Comparison of ENCODE assay signal across 13 cellular contexts in the genomic region with DNA sequence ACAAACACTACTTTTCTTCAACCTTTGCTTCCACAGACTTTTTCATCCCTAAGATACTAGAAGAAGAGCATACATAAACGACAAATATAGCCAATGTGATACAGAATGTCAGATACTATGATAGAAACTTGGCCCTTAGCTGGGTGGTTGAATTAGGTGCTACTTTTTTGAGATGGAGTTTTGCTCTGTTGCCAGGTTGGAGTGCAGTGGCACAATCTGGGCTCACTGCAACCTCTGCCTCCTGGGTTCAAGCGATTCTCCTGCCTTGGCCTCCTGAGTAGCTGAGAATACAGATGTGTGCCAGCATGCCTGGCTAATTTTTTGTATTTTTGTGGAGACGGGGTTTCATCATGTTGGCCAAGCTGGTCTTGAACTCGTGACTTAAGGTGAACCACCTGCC. TPM values are rescaled to one million over a fixed set of nuclear protein-coding genes. Genes with fewer than 3 reads are reported as not detected.
DNase-seq lines count a peak whose midpoint lies in the region; ATAC-seq and TF ChIP-seq lines count a peak whose summit lies in the region.
"Had no signal": no experiment of that assay in that cellular context is flagged by ENCODE, and none has a peak within 500 bp of the region (broad histone marks: within the 10 kb centered on the region; RNA-seq: fewer than 3 reads in every experiment).

No MANE protein-coding gene starts in this region.

- peaks cover 5% of the 10 kb centered on the region for H3K27me3 Mint-ChIP-seq in activated naive CD8-positive, alpha-beta T cell treated with anti-CD3 and anti-CD28 coated beads for 36 hours
- no peaks in the 10 kb centered on the region for H3K27me3 Mint-ChIP-seq in naive thymus-derived CD8-positive, alpha-beta T cell

- H3K4me2 ChIP-seq in SK-N-SH (peak overlapping the region; percentile 35; the same call in 1 of the 2 replicates), KMS-11 (peak overlapping the region; percentile 26; the same call in 1 of the 2 replicates)

- H3K27ac ChIP-seq in SK-N-SH (ENCODE audit: low read depth in 2 of 2, low read length in 1 of 2) (no peak overlapping the region), KMS-11 (no peak overlapping the region; the same call in 1 of the 2 replicates)
- H3K27ac ChIP-seq: tibial artery had no signal

- peak overlapping the region; percentile 72 for H3K4me3 Mint-ChIP-seq in activated naive CD8-positive, alpha-beta T cell treated with anti-CD3 and anti-CD28 coated beads for 36 hours
- H3K4me3 Mint-ChIP-seq in naive thymus-derived CD8-positive, alpha-beta T cell, result peak overlapping the region in 7 of 10 donors; percentile 3 to 40 (median 24)

- no peak for ATAC-seq in SK-N-SH treated with all-trans-retinoic acid at 6 μM for 48 hours
- ATAC-seq in naive thymus-derived CD8-positive, alpha-beta T cell, result no peak
- ATAC-seq: left colon had no signal

- peaks cover 59% of the 10 kb centered on the region for H3K36me3 Mint-ChIP-seq in activated naive CD8-positive, alpha-beta T cell treated with anti-CD3 and anti-CD28 coated beads for 36 hours
- H3K36me3 Mint-ChIP-seq in naive thymus-derived CD8-positive, alpha-beta T cell, result peaks cover 0 to 72% (median 17%) of the 10 kb centered on the region in 3 donors

- WGBS in SK-N-SH (ENCODE audit: low lambda C conversion rate), result 71% methylated on average over 4 of the region's 4 CpGs

- TF ChIP-seq CTCF in SK-N-SH (IDR thresholded peaks at IDR 0.05) (no peak), KMS-11 (conservative IDR thresholded peaks at IDR 0.05; ENCODE audit: low read depth, low read length) (no peak)

- H3K4me1 Mint-ChIP-seq in activated naive CD8-positive, alpha-beta T cell treated with anti-CD3 and anti-CD28 coated beads for 36 hours, result peaks cover 31% of the 10 kb centered on the region
- peaks cover 18 to 50% (median 45%) of the 10 kb centered on the region in 4 donors for H3K4me1 Mint-ChIP-seq in naive thymus-derived CD8-positive, alpha-beta T cell

- TF ChIP-seq EP300 in SK-N-SH (IDR thresholded peaks at IDR 0.05; ENCODE audit: borderline replicate concordance in 1 of 2, low read depth in 1 of 2, low read length in 1 of 2), result no peak

- no peaks in the 10 kb centered on the region for H3K9me3 ChIP-seq in SK-N-SH
- H3K9me3 ChIP-seq: tibial artery had no signal

- peaks cover 67% of the 10 kb centered on the region for H3F3A ChIP-seq in SK-N-SH (replicated peaks; ENCODE audit: insufficient read depth)

- H3K36me3 ChIP-seq in SK-N-SH (replicated peaks in 1 of 2; ENCODE audit: control insufficient read depth in 1 of 2, insufficient read depth in 2 of 2, low read length in 1 of 2) (peaks cover 42 to 66% of the 10 kb centered on the region in 2 experiments), KMS-11 (ENCODE audit: insufficient read depth) (peaks cover 35% of the 10 kb centered on the region)

- peaks cover 76% of the 10 kb centered on the region for H3K79me2 ChIP-seq in SK-N-SH (ENCODE audit: insufficient read depth)
- H3K79me2 ChIP-seq in KMS-11 (ENCODE audit: insufficient read depth, low read depth), result peaks cover 50% of the 10 kb centered on the region

- H3K9ac ChIP-seq in SK-N-SH, result no peak overlapping the region
- H3K9ac ChIP-seq in KMS-11, result no peak overlapping the region

- peaks cover 74% of the 10 kb centered on the region for H4K20me1 ChIP-seq in SK-N-SH (ENCODE audit: insufficient read depth)
- peaks cover 47% of the 10 kb centered on the region for H4K20me1 ChIP-seq in KMS-11 (ENCODE audit: insufficient read depth)

- no peaks in the 10 kb centered on the region for H3K9me2 ChIP-seq in SK-N-SH

- CTCF ChIA-PET in SK-N-SH (lab: Yijun Ruan, JAX), result interaction anchor here (0.5 to 4.4 kb wide), 4 partner anchors 13 to 338 kb away, joined by 3 to 13 read pairs (median 3); no protein-coding TSS in a partner anchor

- H3K4me3 ChIP-seq in SK-N-SH (ENCODE audit: low read depth in 2 of 2, low read length in 1 of 2) (no peak overlapping the region), KMS-11 (IDR thresholded peaks at IDR 0.05; ENCODE audit: insufficient read depth, low read depth, low read length) (no peak overlapping the region)
- H3K4me3 ChIP-seq: skin epidermis, tibial artery had no signal

- no peak for DNase-seq in SK-N-SH
- no peak for DNase-seq in activated naive CD8-positive, alpha-beta T cell treated with anti-CD3 and anti-CD28 coated beads for 36 hours
- DNase-seq in naive thymus-derived CD8-positive, alpha-beta T cell, result no peak
- DNase-seq in NCI-H2029 treated with DMSO at 0.1 percent for 48 hours (lab: John Stamatoyannopoulos, UW), result no peak
- DNase-seq in C1 segment of cervical spinal cord (lab: John Stamatoyannopoulos, UW), result no peak
- no peak for DNase-seq in COLO668 (lab: John Stamatoyannopoulos, UW; ENCODE audit: unreplicated experiment)
- DNase-seq: DMS153, left colon, NCI-H2171, tibial artery had no signal

- H3K4me1 ChIP-seq in SK-N-SH (ENCODE audit: control insufficient read depth in 1 of 2, insufficient read depth in 2 of 2, low read depth in 1 of 2, low read length in 1 of 2) (peaks cover 5 to 7% of the 10 kb centered on the region in 2 experiments; a peak in 3 of 4 replicates), KMS-11 (ENCODE audit: low read depth, poor library complexity, severe bottlenecking) (peaks cover 30% of the 10 kb centered on the region)

- TF ChIP-seq RAD21 in SK-N-SH (IDR thresholded peaks at IDR 0.05; ENCODE audit: low read length), result no peak

- H3K9me3 Mint-ChIP-seq in activated naive CD8-positive, alpha-beta T cell treated with anti-CD3 and anti-CD28 coated beads for 36 hours, result no peaks in the 10 kb centered on the region
- H3K9me3 Mint-ChIP-seq in naive thymus-derived CD8-positive, alpha-beta T cell, result no peaks in the 10 kb centered on the region

- H2AFZ ChIP-seq in SK-N-SH (ENCODE audit: low read depth) (no peak overlapping the region), KMS-11 (ENCODE audit: low read depth) (no peak overlapping the region)

- POLR2A ChIA-PET in SK-N-SH (lab: Yijun Ruan, JAX), result interaction anchor here (1.3 kb wide), 1 partner anchor 31 kb away, joined by 3 read pairs; no protein-coding TSS in a partner anchor
- POLR2A ChIA-PET in naive thymus-derived CD8-positive, alpha-beta T cell (lab: Charles Lee), result interaction anchor here (0.6 to 1.6 kb wide), 2 partner anchors 48 to 292 kb away, joined by 4 read pairs; a partner anchor contains a TSS

- H3K27ac Mint-ChIP-seq in activated naive CD8-positive, alpha-beta T cell treated with anti-CD3 and anti-CD28 coated beads for 36 hours, result peak overlapping the region; percentile 81
- H3K27ac Mint-ChIP-seq in naive thymus-derived CD8-positive, alpha-beta T cell, result peak overlapping the region in 9 of 10 donors; percentile 1 to 83 (median 67)

- no peaks in the 10 kb centered on the region for H3K27me3 ChIP-seq in SK-N-SH (ENCODE audit: insufficient read depth)
- H3K27me3 ChIP-seq in KMS-11 (ENCODE audit: insufficient read depth, low read depth), result no peaks in the 10 kb centered on the region
- H3K27me3 ChIP-seq: tibial artery had no signal

TF ChIP-seq in SK-N-SH, 30 proteins besides CTCF, POLR2A, EP300 and RAD21 (continues in another document):
- no peak for TF ChIP-seq TEAD4 (IDR thresholded peaks at IDR 0.05; ENCODE audit: borderline replicate concordance, insufficient read depth)
- TF ChIP-seq GATA2 (CRISPR knock-in tag; IDR thresholded peaks at IDR 0.05), result no peak
- TF ChIP-seq TCF12 (IDR thresholded peaks at IDR 0.05), result no peak
- no peak for TF ChIP-seq FOXM1 (IDR thresholded peaks at IDR 0.05; ENCODE audit: low read depth)
- TF ChIP-seq MEF2A (IDR thresholded peaks at IDR 0.05; ENCODE audit: borderline replicate concordance, low read depth), result no peak

TF ChIP-seq in SK-N-SH treated with all-trans-retinoic acid at 6 μM for 48 hours, 23 proteins besides CTCF, POLR2A, EP300 and RAD21 (continues in another document):
- TF ChIP-seq ISL1 (CRISPR knock-in tag; IDR thresholded peaks at IDR 0.05) (no peak), TOX (CRISPR knock-in tag; IDR thresholded peaks at IDR 0.05; ENCODE audit: borderline replicate concordance) (no peak), ZC3H10 (CRISPR knock-in tag; IDR thresholded peaks at IDR 0.05) (no peak), BACH2 (CRISPR knock-in tag; IDR thresholded peaks at IDR 0.05; ENCODE audit: borderline replicate concordance) (no peak)
- TF ChIP-seq, protein P1, sequence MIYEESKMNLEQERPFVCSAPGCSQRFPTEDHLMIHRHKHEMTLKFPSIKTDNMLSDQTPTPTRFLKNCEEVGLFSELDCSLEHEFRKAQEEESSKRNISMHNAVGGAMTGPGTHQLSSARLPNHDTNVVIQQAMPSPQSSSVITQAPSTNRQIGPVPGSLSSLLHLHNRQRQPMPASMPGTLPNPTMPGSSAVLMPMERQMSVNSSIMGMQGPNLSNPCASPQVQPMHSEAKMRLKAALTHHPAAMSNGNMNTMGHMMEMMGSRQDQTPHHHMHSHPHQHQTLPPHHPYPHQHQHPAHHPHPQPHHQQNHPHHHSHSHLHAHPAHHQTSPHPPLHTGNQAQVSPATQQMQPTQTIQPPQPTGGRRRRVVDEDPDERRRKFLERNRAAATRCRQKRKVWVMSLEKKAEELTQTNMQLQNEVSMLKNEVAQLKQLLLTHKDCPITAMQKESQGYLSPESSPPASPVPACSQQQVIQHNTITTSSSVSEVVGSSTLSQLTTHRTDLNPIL (CRISPR knock-in tag; IDR thresholded peaks at IDR 0.05; ENCODE audit: low read depth), result no peak

RNA-seq across cellular contexts. Expression of a gene that starts 3.5 kb away (rescaled TPM):
- 6,239 and 6,267 TPM in 2 replicates for polyA plus RNA-seq in SK-N-SH (2012; rRNA removed)
- 7,289 and 8,124 TPM in 2 replicates for polyA plus RNA-seq in SK-N-SH (2012; cell fraction: cytosol; rRNA removed)
- polyA plus RNA-seq in SK-N-SH (2012; cell fraction: nucleus; rRNA removed), result 2,405 and 2,816 TPM in 2 replicates
- 1,000 to 10,000 TPM; 3,010 to 3,071 TPM for total RNA-seq in activated naive CD8-positive, alpha-beta T cell treated with anti-CD3 and anti-CD28 coated beads for 36 hours
- 100 to 1,000 TPM; 673 to 688 TPM for total RNA-seq in naive thymus-derived CD8-positive, alpha-beta T cell
- 1,000 to 10,000 TPM; 3,578 to 3,931 (median 3,619) TPM for polyA plus RNA-seq in naive thymus-derived CD8-positive, alpha-beta T cell

RNA-seq across cellular contexts. Expression of a gene that starts 47.9 kb away (rescaled TPM):
- polyA plus RNA-seq in SK-N-SH (2012; rRNA removed), result 207 and 389 TPM in 2 replicates
- polyA plus RNA-seq in SK-N-SH (2012; cell fraction: cytosol; rRNA removed), result 318 and 348 TPM in 2 replicates
- polyA plus RNA-seq in SK-N-SH (2012; cell fraction: nucleus; rRNA removed), result 80.0 and 111 TPM in 2 replicates
- total RNA-seq in activated naive CD8-positive, alpha-beta T cell treated with anti-CD3 and anti-CD28 coated beads for 36 hours, result 100 to 1,000 TPM; 291 to 305 TPM
- 100 to 1,000 TPM; 156 to 164 TPM for total RNA-seq in naive thymus-derived CD8-positive, alpha-beta T cell
- 100 to 1,000 TPM; 236 to 254 (median 247) TPM for polyA plus RNA-seq in naive thymus-derived CD8-positive, alpha-beta T cell

RNA-seq across cellular contexts. Expression of a gene that starts 51.3 kb away (rescaled TPM):
- polyA plus RNA-seq in SK-N-SH (2012; rRNA removed), result 17.8 and 18.1 TPM in 2 replicates
- polyA plus RNA-seq in SK-N-SH (2012; cell fraction: cytosol; rRNA removed), result 4.0 and 7.0 TPM in 2 replicates
- polyA plus RNA-seq in SK-N-SH (2012; cell fraction: nucleus; rRNA removed), result 116 and 138 TPM in 2 replicates
- 100 to 1,000 TPM; 116 to 122 TPM for total RNA-seq in activated naive CD8-positive, alpha-beta T cell treated with anti-CD3 and anti-CD28 coated beads for 36 hours
- total RNA-seq in naive thymus-derived CD8-positive, alpha-beta T cell, result 100 to 1,000 TPM; 142 to 149 TPM
- polyA plus RNA-seq in naive thymus-derived CD8-positive, alpha-beta T cell, result 1 to 10 TPM; 2.6 to 8.1 (median 4.9) TPM

Comparison
In these comparisons a context has a peak if more than half of its experiments do, and no peak if none do; other contexts are left out.
1. RNA of a gene that starts 3.5 kb away (total RNA-seq): 3,010 to 3,071 TPM in activated naive CD8-positive, alpha-beta T cell treated with anti-CD3 and anti-CD28 coated beads for 36 hours; 673 to 688 TPM in naive thymus-derived CD8-positive, alpha-beta T cell; every median in the first group is over 4 times any median in the second.